Comparison of ENCODE assay signal across 9 cellular contexts in the genomic region with DNA sequence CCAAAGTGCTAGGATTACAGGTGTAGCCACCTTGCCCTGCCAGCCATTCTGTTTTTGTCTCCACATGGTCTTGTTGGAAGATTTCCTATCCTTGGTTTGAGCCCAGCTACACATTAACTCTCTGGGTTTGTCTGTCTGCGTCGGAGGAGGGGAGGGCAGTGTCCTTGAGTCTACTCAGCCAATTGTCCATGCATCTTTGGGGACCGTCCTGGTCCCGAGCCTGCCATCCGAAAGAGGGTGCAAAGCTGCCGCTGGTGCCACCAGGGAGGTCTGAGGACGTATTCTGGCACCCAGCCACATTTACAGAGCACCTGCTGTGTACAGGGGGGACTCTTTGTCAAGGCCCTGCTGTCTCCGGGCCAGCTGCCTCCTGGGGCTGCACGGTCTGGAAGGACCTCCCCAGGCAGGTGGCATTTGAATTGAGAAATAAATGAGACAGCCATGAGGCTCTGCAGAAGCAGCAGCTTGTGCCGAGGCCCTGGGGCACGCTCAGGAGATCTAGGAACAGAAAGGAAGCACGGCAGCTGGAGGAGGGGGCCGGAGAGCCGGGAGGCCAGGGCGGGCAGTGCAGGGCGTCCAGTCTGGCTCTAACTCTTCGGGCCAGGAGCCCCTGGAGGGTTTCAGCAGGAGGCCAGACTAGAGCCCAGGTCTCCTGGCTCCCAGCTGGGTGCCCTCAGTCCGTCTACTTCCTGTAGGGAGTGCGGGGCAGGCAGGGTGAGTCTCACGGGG. TPM values are rescaled to one million over a fixed set of nuclear protein-coding genes. Genes with fewer than 3 reads are reported as not detected.
A peak's percentile ranks its signal among the peaks of the same experiment; 100 is the strongest.
DNase-seq lines count a peak whose midpoint lies in the region; ATAC-seq, FAIRE-seq and TF ChIP-seq lines count a peak whose summit lies in the region.
"Had no signal": no experiment of that assay in that cellular context is flagged by ENCODE, and none has a peak within 500 bp of the region (broad histone marks: within the 10 kb centered on the region; RNA-seq: fewer than 3 reads in every experiment).

No MANE protein-coding gene starts in this region.

- ATAC-seq in IMR-90 (ENCODE audit: low read depth) = no peak
- no peak for ATAC-seq in natural killer cell
- no peak for ATAC-seq in GM18519 (IDR thresholded peaks at IDR 0.05; ENCODE audit: low FRiP score, unreplicated experiment)

- peaks cover 5% of the 10 kb centered on the region for H3K36me3 ChIP-seq in CD8-positive, alpha-beta memory T cell (ENCODE audit: insufficient read depth, low read length)
- H3K36me3 ChIP-seq in IMR-90 (ENCODE audit: control insufficient read depth, insufficient read depth, low read length) (peaks cover 2% of the 10 kb centered on the region), astrocyte (ENCODE audit: insufficient read depth, low read length) (no peaks in the 10 kb centered on the region)

- peak overlapping the region; percentile 90 to 98 (median 95) for H3K4me3 Mint-ChIP-seq in CD8-positive, alpha-beta memory T cell
- H3K4me3 Mint-ChIP-seq in astrocyte (ENCODE audit: unreplicated experiment) (peak overlapping the region; percentile 91), natural killer cell (peak overlapping the region; percentile 95)

- dilution Hi-C loops in IMR-90 (cut with HindIII; ENCODE audit: low sequenced_read_pairs, unreplicated experiment) = no loop called here

- no peak overlapping the region for H2BK20ac ChIP-seq in IMR-90 (ENCODE audit: low read depth, low read length)

- H2AFZ ChIP-seq in IMR-90 (replicated peaks; ENCODE audit: low read length, poor library complexity) (no peak overlapping the region), astrocyte (ENCODE audit: low read depth, low read length) (no peak overlapping the region)

- POLR2A ChIA-PET in CD8-positive, alpha-beta memory T cell (lab: Charles Lee) = interaction anchor here (0.6 to 3.3 kb wide), 10 partner anchors 9 to 162 kb away, joined by 3 to 9 read pairs (median 3); a partner anchor contains a TSS
- POLR2A ChIA-PET in IMR-90 (lab: Charles Lee; ENCODE audit: unreplicated experiment) = no interaction called here

- no peak overlapping the region for H3K56ac ChIP-seq in IMR-90 (ENCODE audit: extremely low read depth, insufficient read depth, low read length)

- no peak overlapping the region for H4K5ac ChIP-seq in IMR-90 (ENCODE audit: low read depth, low read length)

- no peak overlapping the region for H2AK5ac ChIP-seq in IMR-90 (ENCODE audit: low read depth, low read length)

- 84% methylated on average over 5 of the region's 20 CpGs; no CpG with 5 or more reads in 1 of the 2 experiments for WGBS in IMR-90 (ENCODE audit: extremely low coverage in 2 of 2, insufficient read length in 1 of 2), 2 experiments

- no peaks in the 10 kb centered on the region for H3K9me3 ChIP-seq in CD8-positive, alpha-beta memory T cell (ENCODE audit: low read length)
- H3K9me3 ChIP-seq in IMR-90 (ENCODE audit: control insufficient read depth, insufficient read depth, low read length) (no peaks in the 10 kb centered on the region), astrocyte (ENCODE audit: insufficient read depth, low read depth, low read length) (no peaks in the 10 kb centered on the region)

- H3K4me2 ChIP-seq in IMR-90 (ENCODE audit: low read depth, low read length) (no peak overlapping the region; the same call in 1 of the 2 replicates), astrocyte (ENCODE audit: low read length) (peak overlapping the region; percentile 92)

- H3K14ac ChIP-seq in IMR-90 (replicated peaks; ENCODE audit: low read depth, low read length) = no peak overlapping the region

- H3K4ac ChIP-seq in IMR-90 (ENCODE audit: low read depth, low read length) = no peak overlapping the region

- DNase-seq in CD8-positive, alpha-beta memory T cell = no peak
- no peak for DNase-seq in IMR-90
- no peak for DNase-seq in astrocyte (ENCODE audit: low read depth)
- no peak for DNase-seq in natural killer cell
- no peak for DNase-seq in T1000 (lab: John Stamatoyannopoulos, UW)
- DNase-seq in amniotic stem cell (lab: John Stamatoyannopoulos, UW) = no peak
- no peak for DNase-seq in ecto neural progenitor cell (ENCODE audit: low spot score)
- DNase-seq: activated gamma-delta T cell had no signal

- H3K27ac ChIP-seq in CD8-positive, alpha-beta memory T cell (ENCODE audit: low read depth, low read length) = peak overlapping the region; percentile 95
- H3K27ac ChIP-seq in IMR-90 (ENCODE audit: insufficient read depth, low read length) = no peak overlapping the region
- no peak overlapping the region for H3K27ac ChIP-seq in astrocyte (ENCODE audit: low read depth, low read length)

- peaks cover 24% of the 10 kb centered on the region for H3K4me1 ChIP-seq in CD8-positive, alpha-beta memory T cell (ENCODE audit: insufficient read depth, low read length)
- peaks cover 5% of the 10 kb centered on the region; the same call in 1 of the 2 replicates for H3K4me1 ChIP-seq in IMR-90 (ENCODE audit: control insufficient read depth, insufficient read depth, low read length)
- H3K4me1 ChIP-seq in astrocyte (ENCODE audit: insufficient read depth, low read length) = peaks cover 12% of the 10 kb centered on the region

- TF ChIP-seq RAD21 in IMR-90 (IDR thresholded peaks at IDR 0.05; ENCODE audit: low read length) = no peak

- no peak for TF ChIP-seq CTCF in IMR-90 (conservative IDR thresholded peaks at IDR 0.05; ENCODE audit: low read depth, low read length)
- TF ChIP-seq CTCF in astrocyte (IDR thresholded peaks at IDR 0.05; ENCODE audit: insufficient read depth, low read depth, low read length) = no peak
- no peak for TF ChIP-seq CTCF in natural killer cell (IDR thresholded peaks at IDR 0.05)

- H3K79me2 ChIP-seq in astrocyte (ENCODE audit: insufficient read depth, low read length) = no peaks in the 10 kb centered on the region

- peak overlapping the region; percentile 97 for H2AK9ac ChIP-seq in IMR-90 (replicated peaks; ENCODE audit: low read depth, low read length, poor library complexity)

- no peak overlapping the region for H3K23ac ChIP-seq in IMR-90 (ENCODE audit: low read depth, low read length)

- no peak overlapping the region for H3K18ac ChIP-seq in IMR-90 (ENCODE audit: low read depth, low read length)

- H4K20me1 ChIP-seq in IMR-90 (ENCODE audit: insufficient read depth, low read length) (peaks cover 3% of the 10 kb centered on the region), astrocyte (ENCODE audit: insufficient read depth, low read length) (peaks cover 20% of the 10 kb centered on the region)

- H3K9me3 Mint-ChIP-seq in CD8-positive, alpha-beta memory T cell = no peaks in the 10 kb centered on the region
- H3K9me3 Mint-ChIP-seq in astrocyte (ENCODE audit: unreplicated experiment) = no peaks in the 10 kb centered on the region
- H3K9me3 Mint-ChIP-seq in natural killer cell = no peaks in the 10 kb centered on the region

- H2BK15ac ChIP-seq in IMR-90 (ENCODE audit: low read depth, low read length) = no peak overlapping the region

- no peak overlapping the region for H2BK120ac ChIP-seq in IMR-90 (ENCODE audit: low read depth, low read length)

- FAIRE-seq in astrocyte (lab: Jason Lieb, UNC) = no peak

- no peak overlapping the region for H4K8ac ChIP-seq in IMR-90 (ENCODE audit: low read depth in 2 of 2, low read length in 2 of 2)

- intact Hi-C loops in IMR-90 (cut with micrococcal nuclease) = no loop called here
- intact Hi-C loops in natural killer cell (cut with micrococcal nuclease) = no loop called here

- in situ Hi-C loops in IMR-90 (cut with MboI; ENCODE audit: low sequenced_read_pairs) = no loop called here

- H3K9me1 ChIP-seq in IMR-90 (ENCODE audit: insufficient read depth, low read length) = no peaks in the 10 kb centered on the region

- H2BK5ac ChIP-seq in IMR-90 (ENCODE audit: low read depth, low read length, poor library complexity, severe bottlenecking) = no peak overlapping the region

- peaks cover 18 to 48% (median 21%) of the 10 kb centered on the region in 3 donors for H3K4me1 Mint-ChIP-seq in CD8-positive, alpha-beta memory T cell
- H3K4me1 Mint-ChIP-seq in astrocyte (ENCODE audit: low read depth, unreplicated experiment) (peaks cover 4% of the 10 kb centered on the region), natural killer cell (peaks cover 46 to 74% of the 10 kb centered on the region in 2 donors)

- no TSS peak for BruUV-seq in IMR-90 (replicated peaks; lab: Mats Ljungman, UMichigan)

- H3K27ac Mint-ChIP-seq in CD8-positive, alpha-beta memory T cell = peak overlapping the region; percentile 25 to 98 (median 87)
- H3K27ac Mint-ChIP-seq in astrocyte (ENCODE audit: unreplicated experiment) (no peak overlapping the region), natural killer cell (peak overlapping the region; percentile 96 to 99)

- peaks cover 0 to 53% (median 0%) of the 10 kb centered on the region in 3 donors for H3K36me3 Mint-ChIP-seq in CD8-positive, alpha-beta memory T cell
- H3K36me3 Mint-ChIP-seq in astrocyte (ENCODE audit: low read depth, unreplicated experiment) = peaks cover 9% of the 10 kb centered on the region
- H3K36me3 Mint-ChIP-seq in natural killer cell = no peaks in the 10 kb centered on the region

- H3K27me3 ChIP-seq in CD8-positive, alpha-beta memory T cell (ENCODE audit: insufficient read depth, low read length, poor library complexity, severe bottlenecking) = no peaks in the 10 kb centered on the region
- H3K27me3 ChIP-seq in IMR-90 (ENCODE audit: control insufficient read depth, insufficient read depth, low read length) (no peaks in the 10 kb centered on the region), astrocyte (ENCODE audit: insufficient read depth, low read length) (no peaks in the 10 kb centered on the region)

- peaks cover 0 to 2% of the 10 kb centered on the region in 2 donors for H3K27me3 Mint-ChIP-seq in CD8-positive, alpha-beta memory T cell
- H3K27me3 Mint-ChIP-seq in astrocyte (ENCODE audit: low read depth, unreplicated experiment) (no peaks in the 10 kb centered on the region), natural killer cell (ENCODE audit: low read depth in 2 of 2) (no peaks in the 10 kb centered on the region)

- H4K91ac ChIP-seq in IMR-90 (ENCODE audit: insufficient read depth, low read depth, low read length) = no peak overlapping the region

- CTCF ChIA-PET in CD8-positive, alpha-beta memory T cell (lab: Charles Lee) = interaction anchor here (0.8 to 1.9 kb wide), 4 partner anchors 29 to 88 kb away, joined by 3 to 6 read pairs (median 4); no protein-coding TSS in a partner anchor
- CTCF ChIA-PET in IMR-90 (lab: Yijun Ruan, JAX) = no interaction called here

- peaks cover 0 to 20% of the 10 kb centered on the region in 2 experiments; a peak in 1 of 4 replicates for H3K79me1 ChIP-seq in IMR-90 (ENCODE audit: low read depth in 1 of 2, low read length in 2 of 2)

- H3K4me3 ChIP-seq in CD8-positive, alpha-beta memory T cell (ENCODE audit: low read length) = peak overlapping the region; percentile 96
- H3K4me3 ChIP-seq in IMR-90 (ENCODE audit: insufficient read depth, low read depth, low read length) (no peak overlapping the region), astrocyte (ENCODE audit: insufficient read depth, low read depth, low read length) (peak overlapping the region; percentile 63)

- no peak overlapping the region for H3K9ac ChIP-seq in IMR-90 (ENCODE audit: low read depth, low read length)
- H3K9ac ChIP-seq in astrocyte (ENCODE audit: low read length) = peak overlapping the region; percentile 69

- no peak for TF ChIP-seq POLR2A in IMR-90 (IDR thresholded peaks at IDR 0.05; ENCODE audit: low read depth, low read length)

RNA-seq across cellular contexts. Expression of a gene that starts 1.5 kb away (rescaled TPM):
- total RNA-seq in CD8-positive, alpha-beta memory T cell = 100 to 1,000 TPM; 208 to 237 TPM
- polyA plus RNA-seq in CD8-positive, alpha-beta memory T cell = 1,129 TPM
- total RNA-seq in IMR-90 (2012; rRNA removed) (65.6 and 90.5 TPM in 2 replicates), astrocyte (236 and 284 TPM in 2 replicates), natural killer cell (1,000 to 10,000 TPM; 1,001 to 1,351 (median 1,051) TPM)
- polyA plus RNA-seq in IMR-90 (2012; rRNA removed) = 169 and 228 TPM in 2 replicates
- 205 and 351 TPM in 2 replicates for polyA plus RNA-seq in IMR-90 (2012; cell fraction: cytosol; rRNA removed)
- 119 and 281 TPM in 2 replicates for polyA plus RNA-seq in IMR-90 (2012; cell fraction: nucleus; rRNA removed; ENCODE audit: low replicate concordance)

RNA-seq across cellular contexts. Expression of a gene that starts 11.0 kb away (rescaled TPM):
- total RNA-seq in CD8-positive, alpha-beta memory T cell = under 1 TPM in 1 of 2 experiments, not detected in 1; 0.22 TPM
- not detected for polyA plus RNA-seq in CD8-positive, alpha-beta memory T cell
- total RNA-seq in IMR-90 (2012; rRNA removed) (not detected in 2 replicates), astrocyte (0.36 TPM in 1 of 2 replicates, not detected in the other), natural killer cell (1 to 10 TPM in 2 of 3 donors, under 1 TPM in 1; 0.61 to 3.0 (median 1.2) TPM)
- polyA plus RNA-seq in IMR-90 (2012; rRNA removed) = 0.09 TPM in 1 of 2 replicates, not detected in the other
- 0.12 TPM in 1 of 2 replicates, not detected in the other for polyA plus RNA-seq in IMR-90 (2012; cell fraction: cytosol; rRNA removed)
- polyA plus RNA-seq in IMR-90 (2012; cell fraction: nucleus; rRNA removed; ENCODE audit: low replicate concordance) = 0.71 and 1.6 TPM in 2 replicates

RNA-seq across cellular contexts. Expression of a gene that starts 13.5 kb away (rescaled TPM):
- 10 to 100 TPM; 58.0 to 59.7 TPM for total RNA-seq in CD8-positive, alpha-beta memory T cell
- polyA plus RNA-seq in CD8-positive, alpha-beta memory T cell = 25.6 TPM
- total RNA-seq in IMR-90 (2012; rRNA removed) (17.2 and 18.3 TPM in 2 replicates), astrocyte (50.3 and 63.9 TPM in 2 replicates), natural killer cell (100 to 1,000 TPM; 176 to 271 (median 185) TPM)
- 28.4 and 33.1 TPM in 2 replicates for polyA plus RNA-seq in IMR-90 (2012; rRNA removed)
- 28.1 and 45.4 TPM in 2 replicates for polyA plus RNA-seq in IMR-90 (2012; cell fraction: cytosol; rRNA removed)
- polyA plus RNA-seq in IMR-90 (2012; cell fraction: nucleus; rRNA removed; ENCODE audit: low replicate concordance) = 63.8 and 197 TPM in 2 replicates

RNA-seq across cellular contexts. Expression of a gene that starts 36.9 kb away (rescaled TPM):
- total RNA-seq in CD8-positive, alpha-beta memory T cell = 1 to 10 TPM; 2.2 to 2.8 TPM
- 13.5 TPM for polyA plus RNA-seq in CD8-positive, alpha-beta memory T cell
- total RNA-seq in IMR-90 (2012; rRNA removed) = not detected in 2 replicates
- 0.21 and 0.34 TPM in 2 replicates for polyA plus RNA-seq in IMR-90 (2012; rRNA removed)
- 0.19 and 0.21 TPM in 2 replicates for polyA plus RNA-seq in IMR-90 (2012; cell fraction: cytosol; rRNA removed)
- polyA plus RNA-seq in IMR-90 (2012; cell fraction: nucleus; rRNA removed; ENCODE audit: low replicate concordance) = 0.11 and 0.23 TPM in 2 replicates
- total RNA-seq in astrocyte = 0.22 and 0.48 TPM in 2 replicates
- 1 to 10 TPM; 8.2 to 9.2 (median 8.4) TPM for total RNA-seq in natural killer cell

RNA-seq across cellular contexts. Expression of a gene that starts 56.8 kb away (rescaled TPM):
- total RNA-seq in CD8-positive, alpha-beta memory T cell = 10 to 100 TPM; 51.7 to 56.2 TPM
- polyA plus RNA-seq in CD8-positive, alpha-beta memory T cell = 122 TPM
- total RNA-seq in IMR-90 (2012; rRNA removed) (6.9 and 8.1 TPM in 2 replicates), astrocyte (15.4 and 15.6 TPM in 2 replicates), natural killer cell (100 to 1,000 TPM; 459 to 712 (median 501) TPM)
- polyA plus RNA-seq in IMR-90 (2012; rRNA removed) = 17.4 and 24.1 TPM in 2 replicates
- 13.4 and 20.8 TPM in 2 replicates for polyA plus RNA-seq in IMR-90 (2012; cell fraction: cytosol; rRNA removed)
- polyA plus RNA-seq in IMR-90 (2012; cell fraction: nucleus; rRNA removed; ENCODE audit: low replicate concordance) = 31.6 and 83.7 TPM in 2 replicates
